Comparison of ENCODE assay signal across 18 cellular contexts in the genomic region with DNA sequence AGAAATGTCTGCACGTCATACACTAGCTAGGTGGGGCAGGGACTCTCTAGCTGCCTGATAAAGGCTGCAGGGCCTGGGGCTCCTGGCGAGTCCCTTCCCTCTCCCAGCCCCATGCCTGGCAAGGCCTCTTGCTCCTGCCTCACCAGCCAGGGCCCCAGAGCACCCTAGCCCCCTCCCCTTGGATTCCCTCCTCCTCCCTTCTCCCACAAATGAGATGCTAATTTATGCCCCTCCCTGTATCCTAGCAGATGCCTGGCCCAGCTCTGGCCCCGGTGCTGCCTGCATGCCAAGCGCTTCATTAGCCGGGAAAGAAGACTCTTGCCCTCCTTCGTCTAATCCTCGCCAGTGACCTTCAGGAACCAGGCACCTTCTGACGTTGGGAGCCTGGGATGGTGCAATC.
"Had no signal": no experiment of that assay in that cellular context is flagged by ENCODE, and none has a peak within 500 bp of the region (broad histone marks: within the 10 kb centered on the region; RNA-seq: fewer than 3 reads in every experiment).

No MANE protein-coding gene starts in this region.

- H3K36me3 ChIP-seq: colonic mucosa, esophagus squamous epithelium, gastroesophageal sphincter, left ventricle myocardium inferior, lower lobe of right lung, neutrophil had no signal

- H3K4me1 ChIP-seq: colonic mucosa, esophagus squamous epithelium, gastroesophageal sphincter, left ventricle myocardium inferior, lower lobe of right lung had no signal

- H3K27ac ChIP-seq: colonic mucosa, esophagus squamous epithelium, gastroesophageal sphincter, left ventricle myocardium inferior, lower lobe of right lung, neutrophil had no signal

- H3K27ac Mint-ChIP-seq: immature natural killer cell, memory B cell, mesothelial cell of epicardium, nephron had no signal

- H3K36me3 Mint-ChIP-seq: immature natural killer cell, mesothelial cell of epicardium had no signal

- DNase-seq: colonic mucosa; dermis blood vessel endothelial cell; esophagus squamous epithelium; foreskin fibroblast; immature natural killer cell; left cardiac atrium; left ventricle myocardium inferior; lower lobe of right lung; small intestine; stimulated activated CD4-positive, alpha-beta T cell treated with anti-CD3 and anti-CD28 coated beads, Interleukin-2, amount 100 ng/mL, for 48 hours; stimulated activated naive CD4-positive, alpha-beta T cell treated with Interleukin-2 at 50 U/mL for 16 hours; trophoblast cell had no signal

- H3K4me1 Mint-ChIP-seq: immature natural killer cell, nephron had no signal

- H3K9me3 Mint-ChIP-seq: immature natural killer cell, memory B cell, nephron had no signal

- H3K4me3 ChIP-seq: colonic mucosa, esophagus squamous epithelium, gastroesophageal sphincter, left ventricle myocardium inferior, lower lobe of right lung had no signal

- H3K27me3 ChIP-seq: colonic mucosa, esophagus squamous epithelium, neutrophil had no signal

- H3K27me3 Mint-ChIP-seq: memory B cell had no signal

- H3K4me3 Mint-ChIP-seq: immature natural killer cell, memory B cell, mesothelial cell of epicardium, nephron had no signal

- H3K9me3 ChIP-seq: colonic mucosa, esophagus squamous epithelium, gastroesophageal sphincter, left ventricle myocardium inferior, lower lobe of right lung, neutrophil had no signal

- ATAC-seq: gastroesophageal sphincter, left cardiac atrium, lower lobe of right lung, right cardiac atrium had no signal
